In the genomic region with DNA sequence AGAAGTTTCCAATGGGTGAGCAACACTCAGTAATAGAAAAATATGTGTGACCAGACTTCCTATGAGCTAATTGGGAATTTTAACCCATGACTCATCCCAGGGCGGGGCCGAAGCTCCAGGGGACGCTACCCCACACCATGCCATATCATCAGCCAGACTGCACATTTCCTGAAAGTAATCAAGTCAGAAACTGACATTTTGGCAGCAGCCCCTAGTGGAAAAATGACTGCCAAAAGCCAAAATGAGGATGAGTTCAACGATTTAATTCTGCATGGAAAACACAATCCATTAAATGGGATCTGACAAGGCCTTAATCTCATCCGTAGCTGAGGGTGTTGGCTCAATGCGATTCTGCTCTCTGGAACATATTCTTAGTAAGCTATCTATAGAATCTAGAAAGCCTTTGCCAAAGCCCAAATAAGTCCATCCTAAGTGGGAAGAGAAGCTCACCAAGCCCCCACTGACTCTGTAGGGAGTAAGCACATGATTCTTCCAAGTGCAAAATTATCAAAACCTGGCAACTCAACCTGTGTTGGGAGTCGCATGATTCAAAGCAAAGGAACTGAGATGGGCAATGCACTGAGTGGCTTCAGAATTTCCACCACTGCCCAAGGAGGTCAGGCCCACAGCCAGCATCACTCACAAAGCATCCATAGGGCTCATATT, we compare ENCODE assay signal across 1 cellular context.
TF ChIP-seq lines count a peak whose summit lies in the region.

No MANE protein-coding gene starts in this region.

TF ChIP-seq in HCT116, 20 proteins besides CTCF, POLR2A, EP300 and RAD21 (continued from another document):
- TF ChIP-seq, protein P1, sequence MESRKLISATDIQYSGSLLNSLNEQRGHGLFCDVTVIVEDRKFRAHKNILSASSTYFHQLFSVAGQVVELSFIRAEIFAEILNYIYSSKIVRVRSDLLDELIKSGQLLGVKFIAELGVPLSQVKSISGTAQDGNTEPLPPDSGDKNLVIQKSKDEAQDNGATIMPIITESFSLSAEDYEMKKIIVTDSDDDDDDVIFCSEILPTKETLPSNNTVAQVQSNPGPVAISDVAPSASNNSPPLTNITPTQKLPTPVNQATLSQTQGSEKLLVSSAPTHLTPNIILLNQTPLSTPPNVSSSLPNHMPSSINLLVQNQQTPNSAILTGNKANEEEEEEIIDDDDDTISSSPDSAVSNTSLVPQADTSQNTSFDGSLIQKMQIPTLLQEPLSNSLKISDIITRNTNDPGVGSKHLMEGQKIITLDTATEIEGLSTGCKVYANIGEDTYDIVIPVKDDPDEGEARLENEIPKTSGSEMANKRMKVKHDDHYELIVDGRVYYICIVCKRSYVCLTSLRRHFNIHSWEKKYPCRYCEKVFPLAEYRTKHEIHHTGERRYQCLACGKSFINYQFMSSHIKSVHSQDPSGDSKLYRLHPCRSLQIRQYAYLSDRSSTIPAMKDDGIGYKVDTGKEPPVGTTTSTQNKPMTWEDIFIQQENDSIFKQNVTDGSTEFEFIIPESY (IDR thresholded peaks at IDR 0.05; ENCODE audit: extremely low read depth, insufficient replicate concordance, low read length): no peak
- TF ChIP-seq FOSL1 (IDR thresholded peaks at IDR 0.05; ENCODE audit: low read depth): peak; percentile 48; the same call in 1 of the 2 replicates
- TF ChIP-seq YY1 (IDR thresholded peaks at IDR 0.05; ENCODE audit: extremely low read depth, insufficient replicate concordance, low read depth, low read length): no peak
- no peak for TF ChIP-seq SRF (IDR thresholded peaks at IDR 0.05; ENCODE audit: low read depth)
- no peak for TF ChIP-seq ZFX (IDR thresholded peaks at IDR 0.05)
